Comparison of ENCODE assay signal across 8 cellular contexts in the genomic region with DNA sequence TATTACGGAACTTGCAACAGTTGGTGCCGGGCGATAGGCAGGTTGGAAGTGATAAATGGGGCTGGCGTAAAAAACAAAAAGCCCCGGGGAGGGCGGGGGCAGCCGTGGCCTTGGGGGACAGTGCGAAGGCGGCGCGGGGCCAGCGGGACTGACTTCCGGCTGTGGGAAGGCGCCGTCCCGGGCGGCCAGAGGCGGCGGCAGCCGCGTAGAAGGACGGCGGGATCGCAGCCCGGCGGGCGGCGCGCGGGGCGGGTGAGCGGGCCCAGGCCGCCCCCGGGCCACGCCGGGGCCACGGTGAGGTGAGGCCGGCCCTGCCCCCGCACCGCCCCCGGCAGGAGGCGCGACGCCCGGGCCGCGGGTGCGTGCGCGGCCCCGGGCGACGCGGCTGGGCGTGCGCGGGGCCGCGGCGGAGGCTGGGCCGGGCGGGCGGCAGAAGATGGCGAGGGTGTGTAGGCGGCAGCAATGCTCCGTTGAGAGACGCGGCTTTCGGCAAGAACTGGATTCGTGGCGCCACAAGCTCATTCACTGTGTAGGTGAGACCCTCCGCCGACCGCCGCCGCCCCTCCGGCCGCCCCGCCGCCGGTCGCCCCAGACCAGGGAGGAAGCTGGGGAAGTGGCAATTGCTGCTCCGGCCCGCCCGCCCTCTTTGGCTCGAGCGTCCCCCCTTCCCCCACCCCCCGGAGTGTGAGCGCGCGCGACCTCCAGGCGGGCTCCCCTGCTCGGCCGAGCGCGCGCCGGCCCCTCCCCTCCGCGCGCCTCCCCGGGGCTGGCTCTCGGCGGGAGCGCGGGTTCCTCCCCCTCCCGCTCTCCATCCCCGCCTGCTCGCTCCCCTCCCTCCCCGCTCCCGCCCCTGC.
A peak's percentile ranks its signal among the peaks of the same experiment; 100 is the strongest.
DNase-seq lines count a peak whose midpoint lies in the region; ATAC-seq and TF ChIP-seq lines count a peak whose summit lies in the region.

TSS of gene LCOR (plus strand) at position 432 of the 854 bp plus-strand sequence. CDS start 116,760 bp downstream, outside the sequence.

- peak within 1 kb of the TSS; percentile 77 for H3K9ac ChIP-seq in KMS-11

- peak within 1 kb of the TSS; percentile 90 for H2AFZ ChIP-seq in KMS-11 (ENCODE audit: low read depth)

- H3K27me3 Mint-ChIP-seq in nephron (ENCODE audit: low read depth): no peaks in the 10 kb centered on the region

- H3K4me2 ChIP-seq in KMS-11: peak within 1 kb of the TSS; percentile 99

- no peaks in the 10 kb centered on the region for H3K36me3 ChIP-seq in KMS-11 (ENCODE audit: insufficient read depth)

- ATAC-seq in GM21717 (IDR thresholded peaks at IDR 0.05; ENCODE audit: unreplicated experiment): peak; percentile 64
- peak; percentile 78 for ATAC-seq in stimulated activated naive CD8-positive, alpha-beta T cell treated with anti-CD3 and anti-CD28 coated beads, Interleukin-15, Interleukin-2, amounts not matched to agents 100 U/mL and 50 U/mL, for 24 hours

- H3K27me3 ChIP-seq in KMS-11 (ENCODE audit: insufficient read depth, low read depth): no peaks in the 10 kb centered on the region

- peak within 1 kb of the TSS; percentile 98 to 100 (median 99) for H3K27ac Mint-ChIP-seq in nephron

- peaks cover 10% of the 10 kb centered on the region for H3K36me3 Mint-ChIP-seq in nephron (ENCODE audit: low read depth)

- TF ChIP-seq CTCF in KMS-11 (conservative IDR thresholded peaks at IDR 0.05; ENCODE audit: low read depth, low read length) (no peak), fibroblast of pulmonary artery (IDR thresholded peaks at IDR 0.05; ENCODE audit: low read length, missing control alignments) (no peak), nephron (IDR thresholded peaks at IDR 0.05; ENCODE audit: unreplicated experiment in 3 of 3) (no peak)

- H3K4me1 Mint-ChIP-seq in nephron: peaks cover 39% of the 10 kb centered on the region

- H3K4me1 ChIP-seq in KMS-11 (ENCODE audit: low read depth, poor library complexity, severe bottlenecking): peaks cover 50% of the 10 kb centered on the region

- no peaks in the 10 kb centered on the region for H3K9me3 Mint-ChIP-seq in nephron

- H3K4me3 ChIP-seq in KMS-11 (IDR thresholded peaks at IDR 0.05; ENCODE audit: insufficient read depth, low read depth, low read length) (no peak within 1 kb of the TSS), fibroblast of pulmonary artery (replicated peaks; ENCODE audit: low read depth, low read length) (peak within 1 kb of the TSS; percentile 77)

- peak within 1 kb of the TSS; percentile 82 for H3K27ac ChIP-seq in KMS-11

- DNase-seq in DMS79 (lab: John Stamatoyannopoulos, UW) (peak; percentile 37), SHP77 (lab: John Stamatoyannopoulos, UW) (peak; percentile 67 to 75), fibroblast of pulmonary artery (ENCODE audit: low read depth) (peak; percentile 93)
- peak; percentile 79 for DNase-seq in activated T-helper 9 cell treated with anti-CD3 and anti-CD28 coated beads, Interleukin-2, amount 50 U/mL, for 16 hours (ENCODE audit: low read depth)
- DNase-seq in stimulated activated naive CD8-positive, alpha-beta T cell treated with anti-CD3 and anti-CD28 coated beads, Interleukin-15, Interleukin-2, amounts not matched to agents 100 U/mL and 50 U/mL, for 24 hours: peak; percentile 88

- peaks cover 10% of the 10 kb centered on the region; the same call in 1 of the 2 replicates for H4K20me1 ChIP-seq in KMS-11 (ENCODE audit: insufficient read depth)

- peaks cover 43% of the 10 kb centered on the region for H3K79me2 ChIP-seq in KMS-11 (ENCODE audit: insufficient read depth, low read depth)

- H3K4me3 Mint-ChIP-seq in nephron: peak within 1 kb of the TSS; percentile 95 to 100 (median 100)

Comparison
In these comparisons a context has a peak if more than half of its experiments do, and no peak if none do; other contexts are left out.
1. DNase-seq: peak in every context shown above with its lines; median percentile 93 in fibroblast of pulmonary artery; 88 in stimulated activated naive CD8-positive, alpha-beta T cell treated with anti-CD3 and anti-CD28 coated beads, Interleukin-15, Interleukin-2, amounts not matched to agents 100 U/mL and 50 U/mL, for 24 hours; 79 in activated T-helper 9 cell treated with anti-CD3 and anti-CD28 coated beads, Interleukin-2, amount 50 U/mL, for 16 hours; 71 in SHP77; 37 in DMS79.